In the genomic region with DNA sequence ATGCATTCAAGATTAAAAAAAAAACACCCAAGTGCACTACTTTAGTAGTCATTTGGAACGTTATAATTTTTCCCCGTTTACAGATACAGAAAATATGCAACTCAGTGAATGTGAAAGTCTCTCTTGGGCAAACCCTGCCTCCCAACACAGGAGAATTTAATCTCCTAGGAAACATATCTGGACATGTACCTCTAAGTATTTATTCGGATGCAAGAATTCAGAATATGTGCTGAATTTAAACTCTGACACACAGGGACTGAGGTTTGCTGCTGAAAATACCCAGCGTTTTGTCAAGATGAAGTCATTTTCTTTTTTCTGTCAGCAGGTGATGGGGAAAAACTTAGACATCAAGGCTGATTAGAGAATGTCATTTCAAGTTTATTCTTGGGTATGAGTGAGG, we compare ENCODE assay signal across 21 cellular contexts.
DNase-seq lines count a peak whose midpoint lies in the region; ATAC-seq and TF ChIP-seq lines count a peak whose summit lies in the region.
"Had no signal": no experiment of that assay in that cellular context is flagged by ENCODE, and none has a peak within 500 bp of the region (broad histone marks: within the 10 kb centered on the region; RNA-seq: fewer than 3 reads in every experiment).

No MANE protein-coding gene starts in this region.

- H3K4me1 Mint-ChIP-seq in osteocyte (ENCODE audit: unreplicated experiment): peaks cover 45% of the 10 kb centered on the region
- no peaks in the 10 kb centered on the region for H3K4me1 Mint-ChIP-seq in activated naive CD8-positive, alpha-beta T cell treated with anti-CD3 and anti-CD28 coated beads for 36 hours
- H3K4me1 Mint-ChIP-seq: activated CD8-positive, alpha-beta memory T cell treated with anti-CD3 and anti-CD28 coated beads, Interleukin-2, amount 10 ng/mL, durations not matched to agents 7 days and 5 days; activated T-helper 17 cell treated with anti-CD3 and anti-CD28 coated beads, Interleukin-2, amount 50 U/mL, for 72 hours had no signal

- peak overlapping the region; percentile 24 for H3K27ac ChIP-seq in RWPE2 (ENCODE audit: poor library complexity, severe bottlenecking)
- H3K27ac ChIP-seq: spleen had no signal

- H3K9me3 Mint-ChIP-seq in osteocyte (ENCODE audit: unreplicated experiment): no peaks in the 10 kb centered on the region
- no peaks in the 10 kb centered on the region for H3K9me3 Mint-ChIP-seq in activated naive CD8-positive, alpha-beta T cell treated with anti-CD3 and anti-CD28 coated beads for 36 hours
- H3K9me3 Mint-ChIP-seq: activated T-helper 17 cell treated with anti-CD3 and anti-CD28 coated beads, Interleukin-2, amount 50 U/mL, for 72 hours had no signal

- peaks cover 22% of the 10 kb centered on the region for H3K4me1 ChIP-seq in RWPE2 (ENCODE audit: insufficient read depth, poor library complexity, severe bottlenecking)
- H3K4me1 ChIP-seq: spleen had no signal

- H3K27me3 Mint-ChIP-seq in osteocyte (ENCODE audit: unreplicated experiment): peaks cover 9% of the 10 kb centered on the region
- H3K27me3 Mint-ChIP-seq in activated naive CD8-positive, alpha-beta T cell treated with anti-CD3 and anti-CD28 coated beads for 36 hours: peaks cover 20% of the 10 kb centered on the region

- no peak for TF ChIP-seq CTCF in RWPE2 (IDR thresholded peaks at IDR 0.05; ENCODE audit: poor library complexity, severe bottlenecking)
- no peak for TF ChIP-seq CTCF in osteocyte (IDR thresholded peaks at IDR 0.05)

- H3K4me3 ChIP-seq in RWPE2 (ENCODE audit: severe bottlenecking): no peak overlapping the region
- H3K4me3 ChIP-seq: spleen had no signal

- ATAC-seq in RWPE2 (ENCODE audit: low read depth) (peak; percentile 50; the same call in 1 of the 3 replicates), HG02885 (IDR thresholded peaks at IDR 0.05; ENCODE audit: poor library complexity, unreplicated experiment) (no peak)
- ATAC-seq: activated CD8-positive, alpha-beta memory T cell treated with anti-CD3 and anti-CD28 coated beads, Interleukin-2, amount 10 ng/mL, durations not matched to agents 7 days and 5 days; activated T-helper 17 cell treated with anti-CD3 and anti-CD28 coated beads, Interleukin-2, amount 50 U/mL, for 72 hours had no signal

- H3K36me3 Mint-ChIP-seq in osteocyte (ENCODE audit: unreplicated experiment): no peaks in the 10 kb centered on the region
- no peaks in the 10 kb centered on the region for H3K36me3 Mint-ChIP-seq in activated naive CD8-positive, alpha-beta T cell treated with anti-CD3 and anti-CD28 coated beads for 36 hours
- H3K36me3 Mint-ChIP-seq: activated CD8-positive, alpha-beta memory T cell treated with anti-CD3 and anti-CD28 coated beads, Interleukin-2, amount 10 ng/mL, durations not matched to agents 7 days and 5 days had no signal

- no peaks in the 10 kb centered on the region for H3K36me3 ChIP-seq in RWPE2 (ENCODE audit: low read depth)
- H3K36me3 ChIP-seq: spleen had no signal

- H3K27ac Mint-ChIP-seq in osteocyte (ENCODE audit: unreplicated experiment): peak overlapping the region; percentile 63
- H3K27ac Mint-ChIP-seq in activated naive CD8-positive, alpha-beta T cell treated with anti-CD3 and anti-CD28 coated beads for 36 hours: no peak overlapping the region
- H3K27ac Mint-ChIP-seq: activated CD8-positive, alpha-beta memory T cell treated with anti-CD3 and anti-CD28 coated beads, Interleukin-2, amount 10 ng/mL, durations not matched to agents 7 days and 5 days; activated T-helper 17 cell treated with anti-CD3 and anti-CD28 coated beads, Interleukin-2, amount 50 U/mL, for 72 hours; nephron had no signal

- H3K4me3 Mint-ChIP-seq in osteocyte (ENCODE audit: unreplicated experiment): no peak overlapping the region
- no peak overlapping the region for H3K4me3 Mint-ChIP-seq in activated naive CD8-positive, alpha-beta T cell treated with anti-CD3 and anti-CD28 coated beads for 36 hours
- H3K4me3 Mint-ChIP-seq: activated CD8-positive, alpha-beta memory T cell treated with anti-CD3 and anti-CD28 coated beads, Interleukin-2, amount 10 ng/mL, durations not matched to agents 7 days and 5 days; activated T-helper 17 cell treated with anti-CD3 and anti-CD28 coated beads, Interleukin-2, amount 50 U/mL, for 72 hours; nephron had no signal

- no peaks in the 10 kb centered on the region for H3K27me3 ChIP-seq in RWPE2 (ENCODE audit: insufficient read depth, poor library complexity, severe bottlenecking)

- DNase-seq in EL (peak; percentile 52), RWPE2 (ENCODE audit: low spot score) (no peak), fibroblast of peridontal ligament (ENCODE audit: extremely low read depth) (peak; percentile 70), osteocyte (ENCODE audit: extremely low spot score, unreplicated experiment) (no peak), GOT3 (lab: John Stamatoyannopoulos, UW) (no peak)
- DNase-seq in activated naive CD8-positive, alpha-beta T cell treated with anti-CD3 and anti-CD28 coated beads for 36 hours: no peak
- DNase-seq: activated CD4-positive, alpha-beta T cell treated with anti-CD3 and anti-CD28 coated beads for 4 hours; amniotic stem cell; cerebellar nuclear complex; DMS79 treated with DMSO at 0.1 percent for 48 hours; foreskin fibroblast; mesendoderm; NCI-H1092; NCI-H2081 treated with DMSO at 0.1 percent for 48 hours; NCI-H510A; spleen; T-helper 1 cell had no signal

- no peaks in the 10 kb centered on the region for H3K9me3 ChIP-seq in RWPE2 (ENCODE audit: severe bottlenecking)
- H3K9me3 ChIP-seq: spleen had no signal

Comparison
In these comparisons a context has a peak if more than half of its experiments do, and no peak if none do; other contexts are left out.
1. DNase-seq: peak in EL (single experiment) and fibroblast of peridontal ligament (single experiment); none in RWPE2 (single experiment), osteocyte (single experiment), GOT3 (single experiment) and activated naive CD8-positive, alpha-beta T cell treated with anti-CD3 and anti-CD28 coated beads for 36 hours (single experiment).